8 cellular contexts compared by ENCODE assay signal in the genomic region with DNA sequence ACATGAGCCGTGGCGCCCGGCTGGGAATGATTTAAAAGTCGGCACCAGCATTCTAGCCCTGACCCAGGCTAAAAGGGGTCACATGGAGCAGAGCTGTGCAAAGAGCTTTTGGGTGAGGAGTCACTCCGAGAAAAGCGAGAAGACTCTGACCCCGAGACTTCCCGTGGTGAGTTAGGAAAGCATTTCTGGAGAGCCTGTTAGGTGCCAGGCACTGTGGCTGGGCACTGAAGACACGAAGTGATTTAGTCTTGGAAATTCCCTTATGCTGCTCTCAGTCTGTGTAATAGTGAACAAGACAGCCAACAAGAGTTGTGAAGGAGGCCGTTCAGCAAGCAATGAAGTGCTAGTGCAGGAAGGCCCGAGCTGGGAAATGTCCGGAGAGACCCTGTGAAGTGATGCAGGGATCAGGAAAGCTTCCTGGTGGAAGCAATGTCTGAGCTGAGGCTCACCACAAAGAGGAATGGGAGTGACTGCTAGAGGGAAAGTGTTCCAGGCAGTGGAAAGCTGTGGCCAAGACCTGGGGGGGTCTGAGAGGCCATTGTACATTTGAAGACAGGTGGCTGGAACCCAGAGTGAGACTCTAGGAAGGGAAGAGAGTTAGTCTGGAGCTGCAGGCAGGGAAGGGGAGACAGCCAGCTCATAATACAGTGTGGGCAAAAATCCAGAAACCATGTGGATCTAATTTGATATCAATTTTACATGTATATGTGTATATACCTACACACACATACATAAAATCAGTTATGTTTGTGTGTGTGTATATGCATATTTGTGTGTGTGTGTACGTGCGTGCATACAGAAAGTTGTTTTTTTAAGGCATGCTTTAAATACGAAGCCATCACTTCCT. TPM values are rescaled to one million over a fixed set of nuclear protein-coding genes. Genes with fewer than 3 reads are reported as not detected.
DNase-seq lines count a peak whose midpoint lies in the region; ATAC-seq and TF ChIP-seq lines count a peak whose summit lies in the region.

No MANE protein-coding gene starts in this region.

- peaks cover 91% of the 10 kb centered on the region for H3K79me2 ChIP-seq in OCI-LY3 (ENCODE audit: low read length)

- H4K20me1 ChIP-seq in OCI-LY3 (ENCODE audit: insufficient read depth, low read length), result peaks cover 90% of the 10 kb centered on the region

- DNase-seq in CD8-positive, alpha-beta T cell, result no peak
- DNase-seq in effector memory CD8-positive, alpha-beta T cell, result no peak
- peak; percentile 63 for DNase-seq in renal cortical epithelial cell (ENCODE audit: low read depth)
- no peak for DNase-seq in NCI-H187 (lab: John Stamatoyannopoulos, UW)
- no peak for DNase-seq in NCI-H2171 treated with DMSO at 0.1 percent for 48 hours (lab: John Stamatoyannopoulos, UW)
- DNase-seq in cortex of kidney (lab: John Stamatoyannopoulos, UW), result no peak

- CTCF ChIA-PET in CD8-positive, alpha-beta T cell (lab: Charles Lee), result interaction anchor here (0.7 to 10.3 kb wide), 4 partner anchors 10 to 33 kb away, joined by 3 to 92 read pairs (median 6); partner anchors contain the start of gene MARK2

- H3K27me3 ChIP-seq in CD8-positive, alpha-beta T cell (ENCODE audit: insufficient read depth, low read length), result no peaks in the 10 kb centered on the region
- no peaks in the 10 kb centered on the region for H3K27me3 ChIP-seq in OCI-LY3 (ENCODE audit: low read depth, low read length)

- no peaks in the 10 kb centered on the region for H3K9me3 Mint-ChIP-seq in CD8-positive, alpha-beta T cell
- H3K9me3 Mint-ChIP-seq in effector memory CD8-positive, alpha-beta T cell, result no peaks in the 10 kb centered on the region

- no peak for TF ChIP-seq CTCF in CD8-positive, alpha-beta T cell (IDR thresholded peaks at IDR 0.05)
- no peak for TF ChIP-seq CTCF in OCI-LY3 (IDR thresholded peaks at IDR 0.05; ENCODE audit: low read depth, low read length)

- ATAC-seq in CD8-positive, alpha-beta T cell, result no peak
- ATAC-seq in effector memory CD8-positive, alpha-beta T cell (replicated peaks), result no peak
- no peak for ATAC-seq in esophagus mucosa

- H3K9me3 ChIP-seq in CD8-positive, alpha-beta T cell (ENCODE audit: low read length), result no peaks in the 10 kb centered on the region
- H3K9me3 ChIP-seq in OCI-LY3 (ENCODE audit: insufficient read depth, low read length), result no peaks in the 10 kb centered on the region

- peaks cover 23% of the 10 kb centered on the region for H3K36me3 Mint-ChIP-seq in CD8-positive, alpha-beta T cell
- peaks cover 12% of the 10 kb centered on the region for H3K36me3 Mint-ChIP-seq in effector memory CD8-positive, alpha-beta T cell (ENCODE audit: insufficient read depth)

- H3K4me3 ChIP-seq in CD8-positive, alpha-beta T cell (ENCODE audit: low read depth, low read length), result peak overlapping the region; percentile 2
- H3K4me3 ChIP-seq in OCI-LY3 (ENCODE audit: low read length), result peak overlapping the region; percentile 45

- H3K36me3 ChIP-seq in CD8-positive, alpha-beta T cell (ENCODE audit: insufficient read depth, low read length), result peaks cover 1% of the 10 kb centered on the region
- peaks cover 38% of the 10 kb centered on the region for H3K36me3 ChIP-seq in OCI-LY3 (replicated peaks; ENCODE audit: low read depth, low read length)

- peaks cover 86% of the 10 kb centered on the region for H3K4me1 Mint-ChIP-seq in CD8-positive, alpha-beta T cell (ENCODE audit: low read depth)
- H3K4me1 Mint-ChIP-seq in effector memory CD8-positive, alpha-beta T cell (ENCODE audit: low read depth in 2 of 2), result peaks cover 68 to 82% of the 10 kb centered on the region in 2 donors

- H3K4me1 ChIP-seq in CD8-positive, alpha-beta T cell (ENCODE audit: insufficient read depth, low read length), result peaks cover 88% of the 10 kb centered on the region
- peaks cover 48% of the 10 kb centered on the region for H3K4me1 ChIP-seq in OCI-LY3 (ENCODE audit: low read length)

- H3K27ac ChIP-seq in CD8-positive, alpha-beta T cell (ENCODE audit: low read depth, low read length), result no peak overlapping the region
- H3K27ac ChIP-seq in OCI-LY3 (ENCODE audit: low read length), result peak overlapping the region; percentile 25; the same call in 1 of the 2 replicates

- H2AFZ ChIP-seq in OCI-LY3 (ENCODE audit: low read depth, low read length), result no peak overlapping the region

- H3K4me3 Mint-ChIP-seq in CD8-positive, alpha-beta T cell, result peak overlapping the region; percentile 39
- H3K4me3 Mint-ChIP-seq in effector memory CD8-positive, alpha-beta T cell, result peak overlapping the region; percentile 84 to 87

- H3K9ac ChIP-seq in OCI-LY3 (ENCODE audit: low read length), result no peak overlapping the region

- no peaks in the 10 kb centered on the region for H3K27me3 Mint-ChIP-seq in CD8-positive, alpha-beta T cell (ENCODE audit: low read depth)
- H3K27me3 Mint-ChIP-seq in effector memory CD8-positive, alpha-beta T cell, result no peaks in the 10 kb centered on the region

- peak overlapping the region; percentile 78 for H3K4me2 ChIP-seq in OCI-LY3 (ENCODE audit: low read length)

- peak overlapping the region; percentile 88 for H3K27ac Mint-ChIP-seq in CD8-positive, alpha-beta T cell
- H3K27ac Mint-ChIP-seq in effector memory CD8-positive, alpha-beta T cell, result peak overlapping the region; percentile 91 to 95

- intact Hi-C loops in CD8-positive, alpha-beta T cell (cut with DNase I, micrococcal nuclease), result no loop called here

- POLR2A ChIA-PET in CD8-positive, alpha-beta T cell (lab: Charles Lee), result interaction anchor here (1.4 to 2.1 kb wide), 3 partner anchors 10 to 32 kb away, joined by 5 to 6 read pairs (median 6); partner anchors contain the start of gene MARK2

RNA-seq across cellular contexts. Expression of gene MARK2, which starts 31.7 kb away (rescaled TPM):
- total RNA-seq in CD8-positive, alpha-beta T cell, result 10 to 100 TPM; 16.9 to 19.1 TPM
- total RNA-seq in renal cortical epithelial cell (12.5 and 25.2 TPM in 2 replicates), esophagus mucosa (70.6 TPM)

RNA-seq across cellular contexts. Expression of gene RCOR2, which starts 46.4 kb away (rescaled TPM):
- not detected for total RNA-seq in CD8-positive, alpha-beta T cell
- total RNA-seq in renal cortical epithelial cell, result 0.35 and 1.6 TPM in 2 replicates
- 0.16 TPM for total RNA-seq in esophagus mucosa

RNA-seq across cellular contexts. Expression of gene SPINDOC, which starts 57.3 kb away (rescaled TPM):
- 1 to 10 TPM; 4.0 to 4.1 TPM for total RNA-seq in CD8-positive, alpha-beta T cell
- total RNA-seq in renal cortical epithelial cell (11.8 and 12.6 TPM in 2 replicates), esophagus mucosa (4.4 TPM)
